10 cellular contexts compared by ENCODE assay signal in genomic region chr1:217029311-217030157, GRCh38.
DNase-seq lines count a peak whose midpoint lies in the region; ATAC-seq, FAIRE-seq and TF ChIP-seq lines count a peak whose summit lies in the region.
"Had no signal": no experiment of that assay in that cellular context is flagged by ENCODE, and none has a peak within 500 bp of the region (broad histone marks: within the 10 kb centered on the region; RNA-seq: fewer than 3 reads in every experiment).

No MANE protein-coding gene starts in this region.

- H3K9me2 ChIP-seq in hepatocyte (replicated peaks; ENCODE audit: insufficient read depth): no peaks in the 10 kb centered on the region

- no peak overlapping the region for H3K9ac ChIP-seq in adipocyte (ENCODE audit: low read length)

- H3K9me3 ChIP-seq in adipocyte (ENCODE audit: control insufficient read depth, low read length): no peaks in the 10 kb centered on the region
- no peaks in the 10 kb centered on the region for H3K9me3 ChIP-seq in hepatocyte (ENCODE audit: low read depth)
- H3K9me3 ChIP-seq in small intestine (ENCODE audit: control insufficient read depth, low read depth): no peaks in the 10 kb centered on the region
- H3K9me3 ChIP-seq: Peyer's patch had no signal

- DNase-seq in GM03348 (ENCODE audit: low spot score) (peak; percentile 5), adipocyte (ENCODE audit: low read depth) (peak; percentile 59), hepatocyte (ENCODE audit: low spot score) (peak; percentile 71), small intestine (peak; percentile 67), NCI-H774 (lab: John Stamatoyannopoulos, UW) (no peak)
- DNase-seq: dorsolateral prefrontal cortex had no signal

- H3K27ac ChIP-seq in hepatocyte (peak overlapping the region; percentile 58), small intestine (ENCODE audit: low read depth in 1 of 2, low read length in 1 of 2) (no peak overlapping the region)
- H3K27ac ChIP-seq: Peyer's patch had no signal

- H3K36me3 ChIP-seq in adipocyte (ENCODE audit: control insufficient read depth, insufficient read depth, low read length, severe bottlenecking) (no peaks in the 10 kb centered on the region), hepatocyte (replicated peaks; ENCODE audit: insufficient read depth, low read depth) (no peaks in the 10 kb centered on the region), small intestine (ENCODE audit: control insufficient read depth in 2 of 2, insufficient read depth in 2 of 2, low read length in 2 of 2) (no peaks in the 10 kb centered on the region)
- H3K36me3 ChIP-seq: Peyer's patch had no signal

- peak overlapping the region; percentile 46 for H3K4me2 ChIP-seq in hepatocyte

- H3K27me3 ChIP-seq in adipocyte (replicated peaks; ENCODE audit: control insufficient read depth, insufficient read depth, low read length) (peaks cover 5% of the 10 kb centered on the region), hepatocyte (no peaks in the 10 kb centered on the region), small intestine (ENCODE audit: control insufficient read depth in 2 of 2, insufficient read depth in 2 of 2, low read length in 2 of 2) (no peaks in the 10 kb centered on the region)
- H3K27me3 ChIP-seq: dorsolateral prefrontal cortex, Peyer's patch had no signal

- FAIRE-seq in small intestine (lab: Jason Lieb, UNC): no peak

- H3K79me2 ChIP-seq in hepatocyte: no peaks in the 10 kb centered on the region

- H3K4me3 ChIP-seq in adipocyte (ENCODE audit: low read length) (no peak overlapping the region), hepatocyte (no peak overlapping the region), small intestine (ENCODE audit: low read depth in 1 of 2, low read length in 2 of 2) (no peak overlapping the region)
- H3K4me3 ChIP-seq: dorsolateral prefrontal cortex, Peyer's patch had no signal

- H2AFZ ChIP-seq in hepatocyte: no peak overlapping the region

- ATAC-seq in HG03095 (IDR thresholded peaks at IDR 0.05; ENCODE audit: unreplicated experiment) (no peak), HG03025 (IDR thresholded peaks at IDR 0.05; ENCODE audit: low FRiP score, unreplicated experiment) (no peak), GM21360 (IDR thresholded peaks at IDR 0.05; ENCODE audit: unreplicated experiment) (no peak)

- TF ChIP-seq CTCF in hepatocyte (IDR thresholded peaks at IDR 0.05; ENCODE audit: poor library complexity): no peak

- 61% methylated on average over 12 of the region's 12 CpGs for WGBS in hepatocyte (ENCODE audit: low lambda C conversion rate, missing lambda C conversion rate)
- whole genome bisulfite sequencing in small intestine, 3 donors: 42 to 55% (median 49%) methylated on average over 12 of the region's 12 CpGs

- H4K20me1 ChIP-seq in hepatocyte (ENCODE audit: insufficient read depth, poor library complexity, severe bottlenecking): no peaks in the 10 kb centered on the region

- H3K4me1 ChIP-seq in adipocyte (ENCODE audit: control insufficient read depth, insufficient read depth, low read length) (peaks cover 10% of the 10 kb centered on the region), hepatocyte (ENCODE audit: insufficient read depth) (peaks cover 4% of the 10 kb centered on the region), small intestine (ENCODE audit: control insufficient read depth in 2 of 2, insufficient read depth in 1 of 2, low read depth in 1 of 2, low read length in 1 of 2) (peaks cover 0 to 8% of the 10 kb centered on the region in 2 donors)
- H3K4me1 ChIP-seq: Peyer's patch had no signal
